Comparison of ENCODE assay signal across 9 cellular contexts in the genomic region with DNA sequence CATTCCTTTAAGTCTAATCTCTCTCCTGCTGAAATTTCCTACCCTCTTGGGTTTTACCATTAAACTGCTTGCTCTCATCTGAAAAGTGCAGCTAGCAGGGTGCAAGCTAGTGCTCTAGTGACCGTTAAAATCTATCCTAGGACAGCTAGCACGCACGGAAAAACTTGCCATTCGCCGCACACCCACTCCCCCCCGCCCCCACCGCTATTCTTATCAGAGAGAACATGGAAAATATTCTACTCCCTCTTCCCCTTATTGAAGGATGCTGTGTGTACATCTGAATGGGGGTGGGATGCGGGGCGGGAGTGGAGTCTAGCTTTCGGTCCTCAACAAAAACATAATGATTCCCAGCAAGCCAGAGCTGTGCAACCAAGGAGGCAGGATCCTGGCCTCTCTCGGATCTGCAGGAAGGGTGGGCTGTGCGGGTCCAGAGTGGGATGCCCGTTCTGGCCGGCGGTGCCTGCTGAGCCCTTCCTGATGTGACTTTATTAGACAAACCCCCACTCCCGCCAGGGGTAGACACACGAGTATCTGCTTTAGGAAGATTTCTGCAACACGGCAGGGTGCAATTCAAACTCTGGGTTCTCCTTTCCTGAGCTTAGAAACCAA. TPM values are rescaled to one million over a fixed set of nuclear protein-coding genes. Genes with fewer than 3 reads are reported as not detected.
DNase-seq lines count a peak whose midpoint lies in the region; ATAC-seq and TF ChIP-seq lines count a peak whose summit lies in the region.
"Had no signal": no experiment of that assay in that cellular context is flagged by ENCODE, and none has a peak within 500 bp of the region (broad histone marks: within the 10 kb centered on the region; RNA-seq: fewer than 3 reads in every experiment).

No MANE protein-coding gene starts in this region.

- TF ChIP-seq CTCF in BE2C (IDR thresholded peaks at IDR 0.05; ENCODE audit: low read depth, low read length) (no peak), H9 (conservative IDR thresholded peaks at IDR 0.05) (no peak), astrocyte of the spinal cord (IDR thresholded peaks at IDR 0.05; ENCODE audit: low read depth, low read length) (no peak)

- H3K9me3 Mint-ChIP-seq in H9 (peaks cover 0 to 4% of the 10 kb centered on the region in 2 experiments; a peak in 3 of 5 replicates), naive B cell (peaks cover 0 to 12% (median 3%) of the 10 kb centered on the region in 7 donors)

- no peaks in the 10 kb centered on the region for H3K79me2 ChIP-seq in H9 (ENCODE audit: insufficient read depth, low read length)

- H3K4me1 Mint-ChIP-seq in H9 (peaks cover 7 to 10% of the 10 kb centered on the region in 2 experiments), naive B cell (peaks cover 4 to 22% (median 20%) of the 10 kb centered on the region in 3 donors)

- no peak overlapping the region for H4K91ac ChIP-seq in H9 (ENCODE audit: insufficient read length, low read depth, low read length)

- no peaks in the 10 kb centered on the region for H3K36me3 ChIP-seq in BE2C

- no peak overlapping the region for H3K27ac ChIP-seq in H9 (ENCODE audit: insufficient read length, low read depth, low read length)
- H3K27ac ChIP-seq: SK-N-MC had no signal

- H3K27me3 ChIP-seq in BE2C (no peaks in the 10 kb centered on the region), H9 (ENCODE audit: insufficient read depth, low read length) (peaks cover 28% of the 10 kb centered on the region; the same call in 1 of the 2 replicates)

- H2BK15ac ChIP-seq in H9 (ENCODE audit: low read depth, low read length) = no peak overlapping the region

- H3K4ac ChIP-seq in H9 (ENCODE audit: low read depth, low read length) = no peak overlapping the region

- H3K56ac ChIP-seq in H9 (ENCODE audit: insufficient read length, low read depth, low read length) = no peak overlapping the region

- no peak overlapping the region for H2BK120ac ChIP-seq in H9 (ENCODE audit: low read depth, low read length, poor library complexity, severe bottlenecking)

- H2BK12ac ChIP-seq in H9 (ENCODE audit: insufficient read length, low read depth, low read length) = no peak overlapping the region

- WGBS in H9 (ENCODE audit: extremely low coverage, insufficient read length, low lambda C conversion rate) = no CpG with 5 or more reads among the region's 18 CpGs

- peaks cover 0 to 8% (median 2%) of the 10 kb centered on the region in 3 experiments; a peak in 2 of 7 replicates for H3K36me3 Mint-ChIP-seq in H9 (ENCODE audit: insufficient read depth in 1 of 3, low read depth in 3 of 3)
- H3K36me3 Mint-ChIP-seq in naive B cell = peaks cover 0 to 13% of the 10 kb centered on the region in 2 donors

- H3K9me3 ChIP-seq in BE2C (no peaks in the 10 kb centered on the region), H9 (ENCODE audit: control insufficient read depth, low read depth, low read length) (no peaks in the 10 kb centered on the region)

- no peaks in the 10 kb centered on the region for H4K20me1 ChIP-seq in H9 (ENCODE audit: control insufficient read depth, insufficient read depth, insufficient read length)

- peak overlapping the region; percentile 68 to 82; a peak in 4 of 5 replicates for H3K4me3 Mint-ChIP-seq in H9
- H3K4me3 Mint-ChIP-seq in naive B cell = peak overlapping the region; percentile 69 to 87 (median 76)

- DNase-seq in BE2C (no peak), H9 (no peak), astrocyte of the spinal cord (ENCODE audit: low read depth, low spot score) (no peak), naive B cell (no peak), NCI-H2171 (lab: John Stamatoyannopoulos, UW) (no peak), HuH-7 (ENCODE audit: low spot score) (no peak), NCI-H524 (lab: John Stamatoyannopoulos, UW) (no peak)

- H4K5ac ChIP-seq in H9 (ENCODE audit: insufficient read length, low read depth, low read length) = no peak overlapping the region

- no peaks in the 10 kb centered on the region for H3K4me1 ChIP-seq in BE2C
- H3K4me1 ChIP-seq in H9 (ENCODE audit: insufficient read depth, low read length) = no peaks in the 10 kb centered on the region

- H3K23me2 ChIP-seq in H9 (ENCODE audit: insufficient read length, low read depth, low read length, poor library complexity, severe bottlenecking) = peaks cover 4% of the 10 kb centered on the region

- no peak overlapping the region for H4K8ac ChIP-seq in H9 (replicated peaks; ENCODE audit: insufficient read length, low read depth, low read length)

- ATAC-seq in naive B cell (ENCODE audit: low read depth in 2 of 2) (no peak), HG03135 (IDR thresholded peaks at IDR 0.05; ENCODE audit: unreplicated experiment) (no peak)

- H3K27ac Mint-ChIP-seq in H9 (no peak overlapping the region), naive B cell (no peak overlapping the region)

- H3K14ac ChIP-seq in H9 (ENCODE audit: insufficient read depth, low read length) = no peak overlapping the region

- H3K23ac ChIP-seq in H9 (ENCODE audit: insufficient read length, low read depth, low read length) = no peak overlapping the region

- no peak overlapping the region for H2BK5ac ChIP-seq in H9 (ENCODE audit: insufficient read length, low read length)

- no peak overlapping the region for H2AFZ ChIP-seq in H9 (ENCODE audit: low read length)

- no peak overlapping the region for H3K9ac ChIP-seq in H9 (ENCODE audit: extremely low read depth, insufficient read length, low read length)

- H3K27me3 Mint-ChIP-seq in H9 (ENCODE audit: low read depth) = peaks cover 70% of the 10 kb centered on the region
- peaks cover 65 to 90% (median 69%) of the 10 kb centered on the region in 3 donors for H3K27me3 Mint-ChIP-seq in naive B cell

- no peak overlapping the region for H2AK5ac ChIP-seq in H9 (ENCODE audit: insufficient read length, low read length)

- H3K18ac ChIP-seq in H9 (ENCODE audit: insufficient read length, low read depth, low read length) = no peak overlapping the region

- H3K79me1 ChIP-seq in H9 (ENCODE audit: insufficient read depth, low read depth, low read length, poor library complexity, severe bottlenecking) = no peaks in the 10 kb centered on the region

- no peak overlapping the region for H2BK20ac ChIP-seq in H9 (ENCODE audit: low read depth, low read length, poor library complexity, severe bottlenecking)

- H3T11ph ChIP-seq in H9 (ENCODE audit: low read length) = no peak overlapping the region

- H3K4me3 ChIP-seq in BE2C (ENCODE audit: low read depth, low read length) (peak overlapping the region; percentile 69), astrocyte of the spinal cord (ENCODE audit: low read depth, low read length) (peak overlapping the region; percentile 40)

- in situ Hi-C loops in astrocyte of the spinal cord (cut with HindIII; ENCODE audit: low sequenced_read_pairs) = no loop called here

- peak overlapping the region; percentile 60 for H3K4me2 ChIP-seq in H9 (ENCODE audit: insufficient read depth, insufficient read length, low read length)

RNA-seq across cellular contexts. Expression of a gene that starts 1.1 kb away (rescaled TPM):
- polyA plus RNA-seq in BE2C (2012; ENCODE audit: insufficient read depth, insufficient read length, low read depth) = 1.2 TPM
- total RNA-seq in H9 (2021) = 1.4 and 1.5 TPM in 2 replicates
- not detected for polyA plus RNA-seq in naive B cell (ENCODE audit: low read depth in 6 of 6)
